In the genomic region with DNA sequence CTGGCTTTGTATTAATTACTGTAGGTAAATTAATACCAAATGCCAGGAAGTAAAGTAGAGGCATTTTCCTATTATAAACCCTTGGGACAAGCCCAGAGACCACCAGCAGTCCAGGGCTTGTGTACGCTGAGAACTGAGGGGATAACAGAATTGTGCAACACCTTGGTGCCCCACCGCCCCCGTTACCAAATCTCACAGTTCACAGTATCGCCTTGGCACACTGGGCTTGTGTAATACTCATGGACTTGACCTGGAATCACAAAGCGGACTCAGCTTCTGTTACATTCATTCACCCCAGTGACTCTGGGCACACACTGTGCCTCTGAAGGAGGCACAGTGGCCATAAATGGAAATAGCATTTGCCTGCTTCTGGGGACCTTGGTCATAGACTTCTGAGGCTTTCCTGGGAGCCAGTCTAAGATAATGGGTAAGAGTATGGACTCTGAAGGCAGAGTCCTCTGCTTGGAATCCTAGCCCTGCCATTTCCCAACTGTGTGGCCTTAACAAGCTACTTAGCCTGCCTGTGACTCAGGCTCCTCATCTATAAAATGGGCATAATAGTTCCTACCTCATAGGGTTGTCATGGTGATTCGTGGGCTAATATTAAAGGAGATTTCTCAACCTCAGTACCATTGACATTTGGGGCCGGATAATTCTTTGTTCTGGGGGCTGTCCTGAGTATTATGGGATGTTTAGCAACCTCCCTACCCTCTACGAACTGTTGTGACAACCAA, we compare ENCODE assay signal across 17 cellular contexts. TPM values are rescaled to one million over a fixed set of nuclear protein-coding genes. Genes with fewer than 3 reads are reported as not detected.
DNase-seq lines count a peak whose midpoint lies in the region; ATAC-seq and TF ChIP-seq lines count a peak whose summit lies in the region.
"Had no signal": no experiment of that assay in that cellular context is flagged by ENCODE, and none has a peak within 500 bp of the region (broad histone marks: within the 10 kb centered on the region; RNA-seq: fewer than 3 reads in every experiment).

No MANE protein-coding gene starts in this region.

- H3K23ac ChIP-seq in trophoblast cell (ENCODE audit: low read length) = no peak overlapping the region
- H3K23ac ChIP-seq in H9 (ENCODE audit: insufficient read length, low read depth, low read length) = no peak overlapping the region

- H4K91ac ChIP-seq in trophoblast cell (ENCODE audit: low read depth, low read length) = no peak overlapping the region
- no peak overlapping the region for H4K91ac ChIP-seq in H9 (ENCODE audit: insufficient read length, low read depth, low read length)

- H3K36me3 Mint-ChIP-seq in H9 (ENCODE audit: insufficient read depth in 1 of 3, low read depth in 3 of 3) = peaks cover 0 to 42% (median 24%) of the 10 kb centered on the region in 3 experiments; a peak in 5 of 7 replicates
- H3K36me3 Mint-ChIP-seq: CD8-positive, alpha-beta T cell had no signal

- no peak overlapping the region for H2BK20ac ChIP-seq in H9 (ENCODE audit: low read depth, low read length, poor library complexity, severe bottlenecking)

- no peak overlapping the region for H3T11ph ChIP-seq in H9 (ENCODE audit: low read length)

- H4K20me1 ChIP-seq in H9 (ENCODE audit: control insufficient read depth, insufficient read depth, insufficient read length) = no peaks in the 10 kb centered on the region

- no peaks in the 10 kb centered on the region for H3K4me1 Mint-ChIP-seq in H9

- H3K36me3 ChIP-seq in cardiac muscle cell (peaks cover 18% of the 10 kb centered on the region), trophoblast cell (ENCODE audit: control insufficient read depth in 1 of 2, insufficient read depth in 2 of 2, low read length in 2 of 2) (peaks cover 52 to 81% of the 10 kb centered on the region in 2 experiments), upper lobe of left lung (peaks cover 23 to 96% (median 45%) of the 10 kb centered on the region in 4 donors)
- H3K36me3 ChIP-seq: BE2C had no signal

- WGBS in trophoblast cell (ENCODE audit: extremely low coverage, insufficient coverage, insufficient read length) = no CpG with 5 or more reads among the region's 8 CpGs
- 83 to 87% methylated on average over 8 of the region's 8 CpGs for WGBS in upper lobe of left lung, 2 donors
- no CpG with 5 or more reads among the region's 8 CpGs for WGBS in H9 (ENCODE audit: extremely low coverage, insufficient read length, low lambda C conversion rate)

- H2BK5ac ChIP-seq in trophoblast cell (ENCODE audit: low read depth, low read length, poor library complexity) (no peak overlapping the region), H9 (ENCODE audit: insufficient read length, low read length) (no peak overlapping the region)

- H3K9me3 Mint-ChIP-seq in H9 = no peaks in the 10 kb centered on the region
- H3K9me3 Mint-ChIP-seq: CD8-positive, alpha-beta T cell had no signal

- no peak overlapping the region for H2AFZ ChIP-seq in trophoblast cell (ENCODE audit: insufficient read depth, low read length, poor library complexity)
- H2AFZ ChIP-seq in H9 (ENCODE audit: low read length) = no peak overlapping the region

- H3K14ac ChIP-seq in trophoblast cell (ENCODE audit: low read length) (no peak overlapping the region), H9 (ENCODE audit: insufficient read depth, low read length) (no peak overlapping the region)

- no peak overlapping the region for H2BK15ac ChIP-seq in H9 (ENCODE audit: low read depth, low read length)

- no peak overlapping the region for H2BK12ac ChIP-seq in trophoblast cell (ENCODE audit: low read length)
- H2BK12ac ChIP-seq in H9 (ENCODE audit: insufficient read length, low read depth, low read length) = no peak overlapping the region

- no peaks in the 10 kb centered on the region for H3K23me2 ChIP-seq in H9 (ENCODE audit: insufficient read length, low read depth, low read length, poor library complexity, severe bottlenecking)

- H3K27ac Mint-ChIP-seq in H9 = no peak overlapping the region
- H3K27ac Mint-ChIP-seq: CD8-positive, alpha-beta T cell had no signal

- H3K4me3 ChIP-seq in cardiac muscle cell (no peak overlapping the region), fibroblast of villous mesenchyme (ENCODE audit: low read depth, low read length) (no peak overlapping the region), trophoblast cell (ENCODE audit: low read depth, low read length) (no peak overlapping the region), upper lobe of left lung (no peak overlapping the region)

- H3K79me1 ChIP-seq in trophoblast cell (ENCODE audit: low read length) (no peaks in the 10 kb centered on the region), H9 (ENCODE audit: insufficient read depth, low read depth, low read length, poor library complexity, severe bottlenecking) (no peaks in the 10 kb centered on the region)

- H3K56ac ChIP-seq in H9 (ENCODE audit: insufficient read length, low read depth, low read length) = no peak overlapping the region

- H4K8ac ChIP-seq in trophoblast cell (ENCODE audit: low read depth, low read length) (no peak overlapping the region), H9 (replicated peaks; ENCODE audit: insufficient read length, low read depth, low read length) (no peak overlapping the region)

- H3K4me1 ChIP-seq in cardiac muscle cell (ENCODE audit: low read depth) = peaks cover 26% of the 10 kb centered on the region
- H3K4me1 ChIP-seq in trophoblast cell (ENCODE audit: control insufficient read depth in 1 of 2, insufficient read depth in 2 of 2, low read length in 2 of 2) = peaks cover 3 to 4% of the 10 kb centered on the region in 2 experiments
- H3K4me1 ChIP-seq in upper lobe of left lung = peaks cover 16 to 41% (median 29%) of the 10 kb centered on the region in 4 donors
- no peaks in the 10 kb centered on the region for H3K4me1 ChIP-seq in H9 (ENCODE audit: insufficient read depth, low read length)

- TF ChIP-seq CTCF in cardiac muscle cell (IDR thresholded peaks at IDR 0.05; ENCODE audit: low read depth, low read length) (no peak), fibroblast of villous mesenchyme (IDR thresholded peaks at IDR 0.05; ENCODE audit: insufficient read depth, low read depth, low read length) (no peak), upper lobe of left lung (IDR thresholded peaks at IDR 0.05) (no peak), H9 (conservative IDR thresholded peaks at IDR 0.05) (no peak)

- DNase-seq in cardiac muscle cell (ENCODE audit: low read depth in 1 of 2, low spot score in 1 of 2) = no peak
- no peak for DNase-seq in cardiac septum (ENCODE audit: low spot score)
- DNase-seq in fibroblast of villous mesenchyme (ENCODE audit: low read depth) = peak; percentile 32
- peak; percentile 72 to 81 for DNase-seq in trophoblast cell
- no peak for DNase-seq in upper lobe of left lung
- DNase-seq in H9 = no peak
- no peak for DNase-seq in activated CD8-positive, alpha-beta memory T cell treated with anti-CD3 and anti-CD28 coated beads, Interleukin-2, amount 50 U/mL, for 4 hours
- DNase-seq: BE2C; CD8-positive, alpha-beta T cell; H7; KG1; NCI-H1417 treated with DMSO at 0.1 percent for 48 hours; NCI-H1930; NCI-H446; NCI-H69 had no signal

- H3K18ac ChIP-seq in trophoblast cell (ENCODE audit: low read length) (no peak overlapping the region), H9 (ENCODE audit: insufficient read length, low read depth, low read length) (no peak overlapping the region)

- H2AK5ac ChIP-seq in trophoblast cell (ENCODE audit: low read length) (no peak overlapping the region), H9 (ENCODE audit: insufficient read length, low read length) (no peak overlapping the region)

- H3K4ac ChIP-seq in trophoblast cell (ENCODE audit: low read depth, low read length) (no peak overlapping the region), H9 (ENCODE audit: low read depth, low read length) (no peak overlapping the region)

- no peaks in the 10 kb centered on the region; the same call in 1 of the 2 replicates for H3K27me3 Mint-ChIP-seq in H9 (ENCODE audit: low read depth)

- intact Hi-C loops in cardiac septum (cut with DNase I) = no loop called here

- no peak for TF ChIP-seq POLR2A in upper lobe of left lung (IDR thresholded peaks at IDR 0.05)

- H3K9ac ChIP-seq in trophoblast cell (ENCODE audit: low read length) = no peak overlapping the region
- H3K9ac ChIP-seq in H9 (ENCODE audit: extremely low read depth, insufficient read length, low read length) = no peak overlapping the region

- no peaks in the 10 kb centered on the region for H3K9me3 ChIP-seq in cardiac muscle cell (ENCODE audit: low read depth)
- H3K9me3 ChIP-seq in trophoblast cell (ENCODE audit: insufficient read depth, low read depth, low read length) = peaks cover 2% of the 10 kb centered on the region
- no peaks in the 10 kb centered on the region for H3K9me3 ChIP-seq in upper lobe of left lung
- H3K9me3 ChIP-seq in H9 (ENCODE audit: control insufficient read depth, low read depth, low read length) = no peaks in the 10 kb centered on the region
- H3K9me3 ChIP-seq: BE2C had no signal

- no peaks in the 10 kb centered on the region for H3K79me2 ChIP-seq in trophoblast cell (ENCODE audit: control insufficient read depth, insufficient read depth, low read length, poor library complexity)
- H3K79me2 ChIP-seq in H9 (ENCODE audit: insufficient read depth, low read length) = no peaks in the 10 kb centered on the region

- no peak overlapping the region for H4K12ac ChIP-seq in trophoblast cell (ENCODE audit: low read depth, low read length)

- H3K4me3 Mint-ChIP-seq in H9 = no peak overlapping the region
- H3K4me3 Mint-ChIP-seq: CD8-positive, alpha-beta T cell had no signal

- H2BK120ac ChIP-seq in trophoblast cell (ENCODE audit: insufficient read depth, low read length, poor library complexity) (no peak overlapping the region), H9 (ENCODE audit: low read depth, low read length, poor library complexity, severe bottlenecking) (no peak overlapping the region)

- no peak for TF ChIP-seq EP300 in upper lobe of left lung (IDR thresholded peaks at IDR 0.05)

- H3K27me3 ChIP-seq in cardiac muscle cell = no peaks in the 10 kb centered on the region
- no peaks in the 10 kb centered on the region for H3K27me3 ChIP-seq in trophoblast cell (ENCODE audit: insufficient read depth, low read length)
- H3K27me3 ChIP-seq in upper lobe of left lung = no peaks in the 10 kb centered on the region
- H3K27me3 ChIP-seq in H9 (ENCODE audit: insufficient read depth, low read length) = no peaks in the 10 kb centered on the region
- H3K27me3 ChIP-seq: BE2C had no signal

- no peak for ATAC-seq in upper lobe of left lung (ENCODE audit: low FRiP score in 2 of 2)
- ATAC-seq in HG02981 (IDR thresholded peaks at IDR 0.05; ENCODE audit: unreplicated experiment) = no peak
- ATAC-seq: CD8-positive, alpha-beta T cell had no signal

- H3K4me2 ChIP-seq in trophoblast cell (ENCODE audit: low read length) (no peak overlapping the region), H9 (ENCODE audit: insufficient read depth, insufficient read length, low read length) (no peak overlapping the region)

- no peak overlapping the region for H4K5ac ChIP-seq in H9 (ENCODE audit: insufficient read length, low read depth, low read length)

- H3K27ac ChIP-seq in cardiac muscle cell (peak overlapping the region; percentile 82), trophoblast cell (ENCODE audit: low read depth, low read length) (no peak overlapping the region), upper lobe of left lung (peak overlapping the region in 3 of 4 donors; percentile 63 to 81 (median 70)), H9 (ENCODE audit: insufficient read length, low read depth, low read length) (no peak overlapping the region)
- H3K27ac ChIP-seq: 22Rv1 had no signal

RNA-seq across cellular contexts. Expression of gene TIMP3, which starts 53.7 kb away (rescaled TPM):
- total RNA-seq in cardiac muscle cell (72.8 and 91.3 TPM in 2 replicates), cardiac septum (116 TPM), fibroblast of villous mesenchyme (418 and 924 TPM in 2 replicates), upper lobe of left lung (100 to 1,000 TPM; 196 to 659 (median 531) TPM), H9 (2021) (0.86 and 0.87 TPM in 2 replicates)
- polyA plus RNA-seq in cardiac muscle cell = 85.9 and 126 TPM in 2 replicates
- polyA plus RNA-seq in trophoblast cell (2013) = 973 and 1,084 TPM in 2 replicates
- total RNA-seq: CD8-positive, alpha-beta T cell had no signal

Comparison
In these comparisons a context has a peak if more than half of its experiments do, and no peak if none do; other contexts are left out.
1. DNase-seq: peak in fibroblast of villous mesenchyme (single experiment) and trophoblast cell (2 of 2); none in cardiac muscle cell (0 of 2), cardiac septum (single experiment), upper lobe of left lung (0 of 2), H9 (single experiment) and activated CD8-positive, alpha-beta memory T cell treated with anti-CD3 and anti-CD28 coated beads, Interleukin-2, amount 50 U/mL, for 4 hours (single experiment).
2. H3K27ac ChIP-seq: peak in cardiac muscle cell (single experiment) and upper lobe of left lung (3 of 4); none in trophoblast cell (single experiment) and H9 (single experiment).
3. RNA of gene TIMP3, which starts 53.7 kb away (total RNA-seq): 418 to 924 TPM in fibroblast of villous mesenchyme, 196 to 659 TPM in upper lobe of left lung, 116 TPM in cardiac septum (single experiment) and 72.8 to 91.3 TPM in cardiac muscle cell; 0.86 to 0.87 TPM in H9; every median in the first group is over 10 times any median in the second.